Comparison of ENCODE assay signal across 8 cellular contexts in genomic region chr16:14249291-14250032, GRCh38.
DNase-seq lines count a peak whose midpoint lies in the region; TF ChIP-seq lines count a peak whose summit lies in the region.

No MANE protein-coding gene starts in this region.

- H3K4me1 ChIP-seq in osteoblast (ENCODE audit: insufficient read depth, low read length) (no peaks in the 10 kb centered on the region), uterus (no peaks in the 10 kb centered on the region)

- H3K27me3 ChIP-seq in osteoblast (ENCODE audit: insufficient read depth, low read length) (no peaks in the 10 kb centered on the region), uterus (no peaks in the 10 kb centered on the region)

- no peaks in the 10 kb centered on the region for H3K9me3 ChIP-seq in osteoblast (ENCODE audit: low read depth, low read length)
- no peaks in the 10 kb centered on the region for H3K9me3 ChIP-seq in uterus

- TF ChIP-seq CTCF in AG09309 (IDR thresholded peaks at IDR 0.05; ENCODE audit: control insufficient read depth, insufficient read depth, low read depth, low read length, missing control alignments) (peak; percentile 84), GM12875 (IDR thresholded peaks at IDR 0.05; ENCODE audit: borderline replicate concordance, insufficient read depth, low read depth, low read length) (peak; percentile 70), osteoblast (IDR thresholded peaks at IDR 0.05; ENCODE audit: extremely low read depth, low read depth, low read length) (peak; percentile 91), uterus (IDR thresholded peaks at IDR 0.05) (peak; percentile 63 to 88 (median 72))

- no peaks in the 10 kb centered on the region for H4K20me1 ChIP-seq in osteoblast (ENCODE audit: insufficient read depth, low read length)

- H3K4me2 ChIP-seq in osteoblast (ENCODE audit: insufficient read depth, low read length) = no peak overlapping the region

- intact Hi-C loops in uterus (cut with DNase I; ENCODE audit: low total_unique reads) = loop anchor here (5.0 kb wide), 1 partner anchor 283 kb away; no protein-coding TSS in a partner anchor

- H2AFZ ChIP-seq in osteoblast (ENCODE audit: low read length) = no peak overlapping the region

- DNase-seq in AG09309 (ENCODE audit: low read depth) (no peak), NCI-H460 (ENCODE audit: extremely low read depth, low read depth) (peak; percentile 50), activated T-cell treated with anti-CD3 and anti-CD28 coated beads for 1 hour (ENCODE audit: low read depth) (peak; percentile 24), fibroblast of gingiva (ENCODE audit: low read depth) (peak; percentile 8), osteoblast (ENCODE audit: insufficient read length, low spot score, missing footprints) (peak; percentile 74), uterus (peak; percentile 48 to 49), NCI-H226 (no peak)

- H3K4me3 ChIP-seq in AG09309 (ENCODE audit: control insufficient read depth, low read depth, low read length) (no peak overlapping the region), GM12875 (ENCODE audit: low read depth, low read length) (no peak overlapping the region), osteoblast (ENCODE audit: insufficient read depth, low read length) (no peak overlapping the region), uterus (no peak overlapping the region)

- TF ChIP-seq POLR2A in uterus (IDR thresholded peaks at IDR 0.05) = no peak

- H3K36me3 ChIP-seq in osteoblast (ENCODE audit: insufficient read depth, low read length) (peaks cover 51% of the 10 kb centered on the region), uterus (no peaks in the 10 kb centered on the region)

- no peaks in the 10 kb centered on the region for H3K79me2 ChIP-seq in osteoblast (ENCODE audit: insufficient read depth, low read length)

- H3K27ac ChIP-seq in osteoblast (ENCODE audit: low read depth, low read length) (no peak overlapping the region), uterus (no peak overlapping the region)

Comparison
In these comparisons a context has a peak if more than half of its experiments do, and no peak if none do; other contexts are left out.
1. DNase-seq: peak in NCI-H460 (single experiment), activated T-cell treated with anti-CD3 and anti-CD28 coated beads for 1 hour (single experiment), fibroblast of gingiva (single experiment), osteoblast (single experiment) and uterus (2 of 2); none in AG09309 (single experiment) and NCI-H226 (single experiment).
2. Peak in every context shown above with its lines, with median percentiles within 50 percentile points of each other: CTCF ChIP-seq.